ENCODE assay signal across 10 cellular contexts in the genomic region with DNA sequence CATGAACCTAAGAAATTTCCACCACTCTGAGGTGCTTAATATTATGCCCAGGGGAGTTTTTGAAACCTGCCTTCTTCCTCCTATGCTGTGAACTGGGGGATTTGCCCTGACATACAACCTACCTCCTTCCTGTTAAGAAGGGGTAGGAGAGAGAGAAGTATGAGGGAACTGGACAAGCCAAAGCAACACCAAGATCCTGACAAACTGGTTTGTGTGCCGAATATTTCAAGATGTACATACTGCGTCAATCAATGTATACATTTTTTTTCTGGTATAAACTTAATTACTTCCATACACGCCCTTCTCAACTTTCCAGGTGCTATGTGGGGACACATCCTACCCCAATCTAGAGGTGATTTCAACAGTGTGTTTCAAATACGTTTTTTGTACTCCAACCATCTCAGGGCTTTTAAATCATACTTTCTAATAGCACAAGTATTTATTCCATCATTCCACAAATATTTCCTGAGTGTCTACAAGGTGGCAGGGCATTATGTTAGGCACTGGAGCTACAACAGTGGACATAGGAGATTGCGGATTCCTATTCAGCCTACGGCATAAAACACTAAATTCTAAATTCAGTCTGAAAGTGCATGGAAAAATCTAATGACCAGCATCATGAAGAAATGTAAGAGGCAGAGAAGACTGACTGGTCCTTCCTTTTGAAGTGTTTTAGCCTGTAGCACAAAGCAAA.
"Had no signal": no experiment of that assay in that cellular context is flagged by ENCODE, and none has a peak within 500 bp of the region (broad histone marks: within the 10 kb centered on the region; RNA-seq: fewer than 3 reads in every experiment).

No MANE protein-coding gene starts in this region.

- ATAC-seq: sciatic nerve had no signal

- H3K27ac ChIP-seq: esophagus muscularis mucosa, spleen, thyroid gland had no signal

- H3K4me3 ChIP-seq: esophagus muscularis mucosa, spleen, thyroid gland had no signal

- H3K27me3 ChIP-seq: esophagus muscularis mucosa, spleen, thyroid gland had no signal

- DNase-seq: activated CD4-positive, alpha-beta T cell treated with anti-CD3 and anti-CD28 coated beads, Interleukin-2, amount 10 ng/mL, durations not matched to agents 24 days and 14 days; activated CD4-positive, CD25-positive, alpha-beta regulatory T cell; activated CD8-positive, alpha-beta memory T cell treated with anti-CD3 and anti-CD28 coated beads for 24 hours; activated gamma-delta T cell treated with Interleukin-2 at 50 U/mL for 16 hours; activated naive CD8-positive, alpha-beta T cell treated with anti-CD3 and anti-CD28 coated beads for 36 hours; hypothalamus; spleen; thyroid gland had no signal

- H3K9me3 ChIP-seq: esophagus muscularis mucosa, spleen, thyroid gland had no signal
